Comparison of ENCODE assay signal across 18 cellular contexts in genomic region chr6:13865132-13865531, GRCh38. TPM values are rescaled to one million over a fixed set of nuclear protein-coding genes. Genes with fewer than 3 reads are reported as not detected.
DNase-seq lines count a peak whose midpoint lies in the region; ATAC-seq, FAIRE-seq and TF ChIP-seq lines count a peak whose summit lies in the region.
"Had no signal": no experiment of that assay in that cellular context is flagged by ENCODE, and none has a peak within 500 bp of the region (broad histone marks: within the 10 kb centered on the region; RNA-seq: fewer than 3 reads in every experiment).

No MANE protein-coding gene starts in this region.

- TF ChIP-seq POLR2A in GM12891 (IDR thresholded peaks at IDR 0.05; ENCODE audit: low read depth, low read length) = no peak
- TF ChIP-seq POLR2A in GM12878 (IDR thresholded peaks at IDR 0.05; ENCODE audit: low read depth, low read length) = no peak

- no peak overlapping the region for H3K9ac ChIP-seq in GM12878 (ENCODE audit: control insufficient read depth, insufficient read depth, low read length)

- H3K27me3 ChIP-seq in GM12878 (replicated peaks in 1 of 2; ENCODE audit: control insufficient read depth in 2 of 2, insufficient read depth in 2 of 2, low read length in 1 of 2) = no peaks in the 10 kb centered on the region
- peaks cover 0 to 3% (median 2%) of the 10 kb centered on the region in 3 donors for H3K27me3 ChIP-seq in psoas muscle (ENCODE audit: insufficient read depth in 3 of 3, low read length in 2 of 3)

- H2AFZ ChIP-seq in GM12878 (ENCODE audit: control insufficient read depth, low read depth, low read length) = no peak overlapping the region
- H2AFZ ChIP-seq: PC-9 had no signal

- no TSS peak for BruUV-seq in GM12878 (replicated peaks; lab: Mats Ljungman, UMichigan)

- no peak for TF ChIP-seq EP300 in GM12878 (IDR thresholded peaks at IDR 0.05; ENCODE audit: borderline replicate concordance in 1 of 2, control insufficient read depth in 1 of 2, low read depth in 2 of 2, low read length in 2 of 2)

- H3K9me3 ChIP-seq in GM12878 (replicated peaks; ENCODE audit: control insufficient read depth, insufficient read depth, low read length) (peaks cover 2% of the 10 kb centered on the region; the same call in 1 of the 3 replicates), psoas muscle (no peaks in the 10 kb centered on the region)

- FAIRE-seq in GM12891 (lab: Jason Lieb, UNC) (no peak), GM12878 (lab: Jason Lieb, UNC) (peak; percentile 18)
- FAIRE-seq: H54 had no signal

- intact Hi-C loops in GM12878 (cut with micrococcal nuclease; ENCODE audit: unreplicated experiment) = no loop called here
- intact Hi-C loops in psoas muscle (cut with DNase I) = no loop called here

- POLR2A ChIA-PET in GM12878 (lab: Charles Lee) = no interaction called here

- DNase-seq in GM12891 (ENCODE audit: insufficient read length, low spot score) (no peak), NOMO-1 treated with DMSO at 0.1 percent for 48 hours (lab: John Stamatoyannopoulos, UW; ENCODE audit: unreplicated experiment) (peak; percentile 59), GM12878 (ENCODE audit: low read depth, low spot score) (no peak), osteocyte (ENCODE audit: extremely low spot score, unreplicated experiment) (peak; percentile 7), psoas muscle (no peak)
- no peak for DNase-seq in activated T-cell treated with anti-CD3 and anti-CD28 coated beads, Interleukin-2, amount 50 U/mL, for 72 hours
- no peak for DNase-seq in stimulated activated CD4-positive, alpha-beta T cell treated with anti-CD3 and anti-CD28 coated beads, Interleukin-2, amount 100 ng/mL, for 48 hours
- DNase-seq: AML-193; CD4-positive, alpha-beta memory T cell; HFFc6; KBM-7; NCI-H1092; NCI-H2227 treated with DMSO at 0.1 percent for 48 hours; NCI-H524 treated with DMSO at 0.1 percent for 48 hours; PC-9; T-helper 1 cell had no signal

- no peak for ATAC-seq in GM12878
- no peak for ATAC-seq in GM19397 (IDR thresholded peaks at IDR 0.05; ENCODE audit: unreplicated experiment)
- no peak for ATAC-seq in psoas muscle
- ATAC-seq in activated T-cell treated with anti-CD3 and anti-CD28 coated beads, Interleukin-2, amount 50 U/mL, for 72 hours (replicated peaks in 1 of 2) = no peak

- H3K79me2 ChIP-seq in GM12878 (ENCODE audit: control insufficient read depth, insufficient read depth, low read length) = no peaks in the 10 kb centered on the region

- H3K9me3 Mint-ChIP-seq in osteocyte (ENCODE audit: unreplicated experiment) = no peaks in the 10 kb centered on the region
- peaks cover 0 to 2% of the 10 kb centered on the region in 2 donors for H3K9me3 Mint-ChIP-seq in activated T-cell treated with anti-CD3 and anti-CD28 coated beads, Interleukin-2, amount 50 U/mL, for 72 hours

- no peaks in the 10 kb centered on the region for H3K36me3 Mint-ChIP-seq in osteocyte (ENCODE audit: unreplicated experiment)
- H3K36me3 Mint-ChIP-seq in activated T-cell treated with anti-CD3 and anti-CD28 coated beads, Interleukin-2, amount 50 U/mL, for 72 hours (ENCODE audit: insufficient read depth in 2 of 2) = peaks cover 3 to 5% of the 10 kb centered on the region in 2 donors
- H3K36me3 Mint-ChIP-seq: CD4-positive, alpha-beta memory T cell had no signal

- no peak overlapping the region for H3K4me2 ChIP-seq in GM12878 (ENCODE audit: control insufficient read depth, insufficient read depth)
- H3K4me2 ChIP-seq: PC-9 had no signal

- H4K20me1 ChIP-seq in GM12878 (ENCODE audit: control insufficient read depth, insufficient read depth) = no peaks in the 10 kb centered on the region

- WGBS in GM12878 (ENCODE audit: insufficient coverage, insufficient replicate concordance, low lambda C conversion rate, missing lambda C conversion rate) = 14% methylated on average over 2 of the region's 2 CpGs
- 63 to 65% (median 64%) methylated on average over 2 of the region's 2 CpGs for WGBS in psoas muscle, 3 donors

- H3K27me3 Mint-ChIP-seq in osteocyte (ENCODE audit: unreplicated experiment) = peaks cover 14% of the 10 kb centered on the region
- peaks cover 35% of the 10 kb centered on the region for H3K27me3 Mint-ChIP-seq in activated T-cell treated with anti-CD3 and anti-CD28 coated beads, Interleukin-2, amount 50 U/mL, for 72 hours (ENCODE audit: low read depth)

- H3K27ac Mint-ChIP-seq in osteocyte (ENCODE audit: unreplicated experiment) = no peak overlapping the region
- no peak overlapping the region for H3K27ac Mint-ChIP-seq in activated T-cell treated with anti-CD3 and anti-CD28 coated beads, Interleukin-2, amount 50 U/mL, for 72 hours
- H3K27ac Mint-ChIP-seq: HFFc6 had no signal

- SMC1A ChIA-PET in GM12878 (lab: Charles Lee; ENCODE audit: uncharacterized antibody, unreplicated experiment) = no interaction called here

- H3K4me1 ChIP-seq in GM12878 (ENCODE audit: control insufficient read depth, insufficient read depth, low read length) (no peaks in the 10 kb centered on the region), psoas muscle (no peaks in the 10 kb centered on the region)

- H3K36me3 ChIP-seq in GM12878 (ENCODE audit: control insufficient read depth in 2 of 2, insufficient read depth in 2 of 2, low read length in 1 of 2) (no peaks in the 10 kb centered on the region), psoas muscle (ENCODE audit: insufficient read depth in 1 of 2, low read depth in 1 of 2) (no peaks in the 10 kb centered on the region)

- TF ChIP-seq CTCF in GM12878 (IDR thresholded peaks at IDR 0.05 in 2 of 3, conservative IDR thresholded peaks at IDR 0.05 in 1 of 3; ENCODE audit: control insufficient read depth in 2 of 3, extremely low read depth in 1 of 3, insufficient read depth in 1 of 3, low read depth in 3 of 3, low read length in 3 of 3) (no peak), osteocyte (IDR thresholded peaks at IDR 0.05) (no peak), psoas muscle (IDR thresholded peaks at IDR 0.05) (no peak)

- H3K4me1 Mint-ChIP-seq in osteocyte (ENCODE audit: unreplicated experiment) = peaks cover 2% of the 10 kb centered on the region
- H3K4me1 Mint-ChIP-seq in activated T-cell treated with anti-CD3 and anti-CD28 coated beads, Interleukin-2, amount 50 U/mL, for 72 hours (ENCODE audit: low read depth) = no peaks in the 10 kb centered on the region

- no peak overlapping the region for H3K4me3 Mint-ChIP-seq in osteocyte (ENCODE audit: unreplicated experiment)
- no peak overlapping the region for H3K4me3 Mint-ChIP-seq in activated T-cell treated with anti-CD3 and anti-CD28 coated beads, Interleukin-2, amount 50 U/mL, for 72 hours
- H3K4me3 Mint-ChIP-seq: CD4-positive, alpha-beta memory T cell; HFFc6 had no signal

- H3K27ac ChIP-seq in GM12878 (ENCODE audit: control insufficient read depth, insufficient read depth) = no peak overlapping the region
- H3K27ac ChIP-seq in psoas muscle = no peak overlapping the region
- H3K27ac ChIP-seq: PC-9 had no signal

- H3K4me3 ChIP-seq in GM12878 = no peak overlapping the region
- no peak overlapping the region for H3K4me3 ChIP-seq in psoas muscle
- H3K4me3 ChIP-seq: PC-9 had no signal

- CTCF ChIA-PET in GM12878 (lab: Yijun Ruan, JAX) = no interaction called here

- RAD21 ChIA-PET in GM12878 (lab: Charles Lee; ENCODE audit: unreplicated experiment) = no interaction called here

- in situ Hi-C loops in GM12878 (cut with MboI) = no loop called here

- TF ChIP-seq RAD21 in GM12878 (IDR thresholded peaks at IDR 0.05; ENCODE audit: insufficient read depth, low read depth, low read length) = no peak

RNA-seq across cellular contexts. Expression of gene MCUR1, which starts 50.8 kb away (rescaled TPM):
- polyA plus RNA-seq in GM12891 (2012; ENCODE audit: low read depth, missing spikeins) = 8.5 TPM
- 8.3 and 8.8 TPM in 2 replicates for total RNA-seq in GM12878 (2013; cell fraction: nucleolus; rRNA removed)
- total RNA-seq in GM12878 (2014; rRNA removed) (16.8 and 18.1 TPM in 2 replicates), GM12878 (2014; rRNA removed; fragmentation: Illumina TruSeq; extraction: Trizol) (24.2 and 26.7 TPM in 2 replicates), GM12878 (2021) (31.7 and 34.9 TPM in 2 replicates), osteocyte (23.4 and 24.8 TPM in 2 replicates), psoas muscle (10 to 100 TPM; 20.5 to 31.9 (median 23.2) TPM)
- polyA plus RNA-seq in GM12878 (2011; ENCODE audit: low read depth) = 4.1 TPM
- polyA plus RNA-seq in GM12878 (2011; rRNA removed) (12.0 and 20.5 TPM in 2 replicates), GM12878 (2014; fragmentation: Illumina TruSeq; extraction: Trizol) (19.7 and 22.2 TPM in 2 replicates), GM12878 (2014; fragmentation: Nextera tagmentation; extraction: Ambion mirVana) (1 to 10 TPM; 4.4 to 9.4 TPM), GM12878 (2014; rRNA removed) (14.4 and 17.2 TPM in 2 replicates), GM12878 (2016; fragmentation: Nextera tagmentation; extraction: Ambion mirVana) (10 to 100 TPM; 36.1 to 43.9 TPM), psoas muscle (10 to 100 TPM; 17.9 to 20.1 (median 18.0) TPM)
- polyA plus RNA-seq in GM12878 (2011; cell fraction: cytosol; rRNA removed) = 6.6 and 7.1 TPM in 2 replicates
- polyA plus RNA-seq in GM12878 (2011; cell fraction: nucleus; rRNA removed) = 2.9 and 4.6 TPM in 2 replicates
- polyA plus RNA-seq in GM12878 (2012) = 8.2 and 11.2 TPM in 2 replicates
- 6.0 and 7.6 TPM in 2 replicates for polyA minus RNA-seq in GM12878 (2011; rRNA and poly(A)+ RNA removed)
- polyA minus RNA-seq in GM12878 (2011; cell fraction: cytosol; rRNA and poly(A)+ RNA removed) = 3.1 and 3.6 TPM in 2 replicates
- polyA minus RNA-seq in GM12878 (2011; cell fraction: nucleus; rRNA and poly(A)+ RNA removed) = 2.7 and 6.8 TPM in 2 replicates
- 10 to 100 TPM; 24.8 to 31.6 TPM for total RNA-seq in activated T-cell treated with anti-CD3 and anti-CD28 coated beads, Interleukin-2, amount 50 U/mL, for 72 hours

RNA-seq across cellular contexts. Expression of gene RNF182, which starts 59.6 kb away (rescaled TPM):
- polyA plus RNA-seq in GM12891 (2012; ENCODE audit: low read depth, missing spikeins) = not detected
- total RNA-seq in GM12878 (2013; cell fraction: nucleolus; rRNA removed) = not detected in 2 replicates
- total RNA-seq in GM12878 (2014; rRNA removed) (not detected in 2 replicates), GM12878 (2014; rRNA removed; fragmentation: Illumina TruSeq; extraction: Trizol) (not detected in 2 replicates), GM12878 (2021) (not detected in 2 replicates), osteocyte (9.8 and 11.0 TPM in 2 replicates), psoas muscle (under 1 TPM in 1 of 4 donors, not detected in 3; 0.09 TPM)
- not detected for polyA plus RNA-seq in GM12878 (2011; ENCODE audit: low read depth)
- polyA plus RNA-seq in GM12878 (2011; rRNA removed) (not detected in 2 replicates), GM12878 (2014; fragmentation: Illumina TruSeq; extraction: Trizol) (not detected in 2 replicates), GM12878 (2014; fragmentation: Nextera tagmentation; extraction: Ambion mirVana) (not detected), GM12878 (2014; rRNA removed) (not detected in 2 replicates), GM12878 (2016; fragmentation: Nextera tagmentation; extraction: Ambion mirVana) (not detected), psoas muscle (under 1 TPM; 0.01 to 0.05 (median 0.03) TPM)
- 0.09 TPM in 1 of 2 replicates, not detected in the other for polyA plus RNA-seq in GM12878 (2011; cell fraction: cytosol; rRNA removed)
- not detected in 2 replicates for polyA plus RNA-seq in GM12878 (2011; cell fraction: nucleus; rRNA removed)
- not detected in 2 replicates for polyA plus RNA-seq in GM12878 (2012)
- polyA minus RNA-seq in GM12878 (2011; rRNA and poly(A)+ RNA removed) = not detected in 2 replicates
- 0.42 and 1.3 TPM in 2 replicates for polyA minus RNA-seq in GM12878 (2011; cell fraction: cytosol; rRNA and poly(A)+ RNA removed)
- polyA minus RNA-seq in GM12878 (2011; cell fraction: nucleus; rRNA and poly(A)+ RNA removed) = 0.12 TPM in 1 of 2 replicates, not detected in the other
- total RNA-seq in activated T-cell treated with anti-CD3 and anti-CD28 coated beads, Interleukin-2, amount 50 U/mL, for 72 hours = not detected
- total RNA-seq: CD4-positive, alpha-beta memory T cell had no signal
- polyA plus RNA-seq: CD4-positive, alpha-beta memory T cell had no signal

Comparison
In these comparisons a context has a peak if more than half of its experiments do, and no peak if none do; other contexts are left out.
1. DNase-seq: peak in NOMO-1 treated with DMSO at 0.1 percent for 48 hours (single experiment) and osteocyte (single experiment); none in GM12891 (single experiment), GM12878 (single experiment), psoas muscle (0 of 2), activated T-cell treated with anti-CD3 and anti-CD28 coated beads, Interleukin-2, amount 50 U/mL, for 72 hours (0 of 2) and stimulated activated CD4-positive, alpha-beta T cell treated with anti-CD3 and anti-CD28 coated beads, Interleukin-2, amount 100 ng/mL, for 48 hours (0 of 2).